Comparison of ENCODE assay signal across 21 cellular contexts in genomic region chr16:23171234-23171948, GRCh38. TPM values are rescaled to one million over a fixed set of nuclear protein-coding genes. Genes with fewer than 3 reads are reported as not detected.
DNase-seq lines count a peak whose midpoint lies in the region; ATAC-seq and TF ChIP-seq lines count a peak whose summit lies in the region.
"Had no signal": no experiment of that assay in that cellular context is flagged by ENCODE, and none has a peak within 500 bp of the region (broad histone marks: within the 10 kb centered on the region; RNA-seq: fewer than 3 reads in every experiment).

No MANE protein-coding gene starts in this region.

- H3K27ac ChIP-seq in PC-3 (ENCODE audit: low read length): no peak overlapping the region
- H3K27ac ChIP-seq: testis had no signal

- H3K27ac Mint-ChIP-seq in activated naive CD4-positive, alpha-beta T cell treated with anti-CD3 and anti-CD28 coated beads, Interleukin-2, amount 50 U/mL, for 72 hours: no peak overlapping the region
- H3K27ac Mint-ChIP-seq: natural killer cell treated with Interleukin-12 subunit alpha and Interleukin-12 subunit beta and Interleukin-15 and Interleukin-18, amount 100 ng/mL, for 72 hours had no signal

- no peaks in the 10 kb centered on the region for H3K79me2 ChIP-seq in PC-3 (ENCODE audit: low read length)

- CTCF ChIA-PET in PC-3 (lab: Charles Lee): no interaction called here

- H3K9me2 ChIP-seq in PC-3 (replicated peaks; ENCODE audit: low read length): no peaks in the 10 kb centered on the region

- H3K27me3 ChIP-seq in PC-3 (ENCODE audit: low read length): no peaks in the 10 kb centered on the region
- H3K27me3 ChIP-seq: testis had no signal

- no peaks in the 10 kb centered on the region for H3K36me3 ChIP-seq in PC-3 (ENCODE audit: low read depth, low read length)

- no peak overlapping the region for H3K9ac ChIP-seq in PC-3 (ENCODE audit: low read length)

- intact Hi-C loops in PC-3 (cut with micrococcal nuclease): no loop called here

- no peaks in the 10 kb centered on the region for H3K9me3 Mint-ChIP-seq in activated naive CD4-positive, alpha-beta T cell treated with anti-CD3 and anti-CD28 coated beads, Interleukin-2, amount 50 U/mL, for 72 hours
- H3K9me3 Mint-ChIP-seq: natural killer cell treated with Interleukin-12 subunit alpha and Interleukin-12 subunit beta and Interleukin-15 and Interleukin-18, amount 100 ng/mL, for 72 hours had no signal

- H3F3A ChIP-seq in PC-3 (ENCODE audit: low read length, unreplicated experiment): no peaks in the 10 kb centered on the region

- no peak overlapping the region for H2AFZ ChIP-seq in PC-3 (ENCODE audit: low read length)

- POLR2A ChIA-PET in PC-3 (lab: Charles Lee; ENCODE audit: unreplicated experiment): no interaction called here

- TF ChIP-seq CTCF in PC-3 (conservative IDR thresholded peaks at IDR 0.05; ENCODE audit: low read depth, low read length): no peak
- TF ChIP-seq CTCF in epithelial cell of esophagus (IDR thresholded peaks at IDR 0.05; ENCODE audit: insufficient read depth, low read depth, low read length, missing control alignments): no peak

- H3K4me3 ChIP-seq in PC-3 (ENCODE audit: low read length) (no peak overlapping the region), epithelial cell of esophagus (ENCODE audit: low read length) (no peak overlapping the region)
- H3K4me3 ChIP-seq: testis had no signal

- no TSS peak for BruUV-seq in PC-3 (replicated peaks; lab: Mats Ljungman, UMichigan)

- peak; percentile 37; the same call in 1 of the 2 replicates for ATAC-seq in PC-3
- no peak for ATAC-seq in activated naive CD4-positive, alpha-beta T cell treated with anti-CD3 and anti-CD28 coated beads, Interleukin-2, amount 50 U/mL, for 72 hours
- ATAC-seq: natural killer cell treated with Interleukin-12 subunit alpha and Interleukin-12 subunit beta and Interleukin-15 and Interleukin-18, amount 100 ng/mL, for 72 hours; SK-N-SH treated with all-trans-retinoic acid at 6 μM for 48 hours had no signal

- no peak overlapping the region for H3K4me2 ChIP-seq in PC-3 (ENCODE audit: low read length)

- DNase-seq in GM04504 (ENCODE audit: low read depth) (peak; percentile 33), PC-3 (peak; percentile 28), epithelial cell of esophagus (ENCODE audit: low read depth) (peak; percentile 63), hepatic stellate cell (ENCODE audit: low spot score) (no peak), germinal center (ENCODE audit: low spot score) (no peak)
- DNase-seq in activated CD4-positive, CD25-positive, alpha-beta regulatory T cell (lab: John Stamatoyannopoulos, UW): no peak
- no peak for DNase-seq in activated naive CD4-positive, alpha-beta T cell treated with anti-CD3 and anti-CD28 coated beads, Interleukin-2, amount 50 U/mL, for 72 hours (ENCODE audit: low spot score in 2 of 2)
- DNase-seq: activated CD4-positive, alpha-beta T cell treated with anti-CD3 and anti-CD28 coated beads for 48 hours; activated CD8-positive, alpha-beta memory T cell treated with anti-CD3 and anti-CD28 coated beads, Interleukin-2, amount 50 U/mL, for 48 hours; activated gamma-delta T cell treated with Interleukin-2 at 50 U/mL for 16 hours; anterior cingulate cortex; CD8-positive, alpha-beta memory T cell; DMS79; NCI-H2029 treated with DMSO at 0.1 percent for 48 hours; NCI-H526; OCI-M1; testis had no signal

- no peaks in the 10 kb centered on the region for H3K4me1 ChIP-seq in PC-3 (ENCODE audit: insufficient read depth, low read length)
- H3K4me1 ChIP-seq: testis had no signal

- H3K9me3 ChIP-seq in PC-3 (ENCODE audit: low read length): no peaks in the 10 kb centered on the region
- H3K9me3 ChIP-seq: testis had no signal

- H3K36me3 Mint-ChIP-seq in activated naive CD4-positive, alpha-beta T cell treated with anti-CD3 and anti-CD28 coated beads, Interleukin-2, amount 50 U/mL, for 72 hours: no peaks in the 10 kb centered on the region
- H3K36me3 Mint-ChIP-seq: CD8-positive, alpha-beta memory T cell; natural killer cell treated with Interleukin-12 subunit alpha and Interleukin-12 subunit beta and Interleukin-15 and Interleukin-18, amount 100 ng/mL, for 72 hours had no signal

- no peaks in the 10 kb centered on the region for H4K20me1 ChIP-seq in PC-3 (ENCODE audit: low read length)

RNA-seq across cellular contexts. Expression of gene SCNN1G, which starts 11.2 kb away (rescaled TPM):
- total RNA-seq in PC-3 (2014; rRNA removed): 4.5 and 6.3 TPM in 2 replicates
- total RNA-seq in activated naive CD4-positive, alpha-beta T cell treated with anti-CD3 and anti-CD28 coated beads, Interleukin-2, amount 50 U/mL, for 72 hours: not detected
- total RNA-seq: CD8-positive, alpha-beta memory T cell; endothelial cell of umbilical vein; natural killer cell treated with Interleukin-12 subunit alpha and Interleukin-12 subunit beta and Interleukin-15 and Interleukin-18, amount 100 ng/mL, for 72 hours; posterior vena cava had no signal

RNA-seq across cellular contexts. Expression of gene USP31, which starts 22.1 kb away (rescaled TPM):
- 6.7 and 7.8 TPM in 2 replicates for total RNA-seq in PC-3 (2014; rRNA removed)
- 1 to 10 TPM; 4.6 to 9.0 TPM for total RNA-seq in activated naive CD4-positive, alpha-beta T cell treated with anti-CD3 and anti-CD28 coated beads, Interleukin-2, amount 50 U/mL, for 72 hours

Comparison
In these comparisons a context has a peak if more than half of its experiments do, and no peak if none do; other contexts are left out.
1. DNase-seq: peak in GM04504 (single experiment), PC-3 (single experiment) and epithelial cell of esophagus (single experiment); none in activated CD4-positive, CD25-positive, alpha-beta regulatory T cell (0 of 4), hepatic stellate cell (single experiment), germinal center (single experiment) and activated naive CD4-positive, alpha-beta T cell treated with anti-CD3 and anti-CD28 coated beads, Interleukin-2, amount 50 U/mL, for 72 hours (0 of 2).